Comparison of ENCODE assay signal across 37 cellular contexts in the genomic region with DNA sequence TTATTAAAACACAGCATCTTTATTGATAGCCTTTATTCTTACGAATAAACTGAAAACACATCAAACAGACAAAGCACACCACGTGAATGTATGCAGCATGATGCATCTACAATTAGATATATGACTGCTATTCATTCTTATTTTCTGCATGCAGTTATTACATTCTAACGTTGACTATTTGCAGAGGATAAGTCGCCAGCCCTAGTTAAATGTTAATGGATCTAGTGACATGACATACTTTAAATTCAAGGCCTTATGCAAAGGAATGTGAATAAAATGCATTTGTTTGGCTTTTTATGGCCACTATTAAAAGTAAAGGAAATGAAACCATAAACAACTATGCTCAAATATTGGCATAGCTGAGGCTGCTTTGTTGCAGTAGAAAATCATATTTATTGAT.
"Had no signal": no experiment of that assay in that cellular context is flagged by ENCODE, and none has a peak within 500 bp of the region (broad histone marks: within the 10 kb centered on the region; RNA-seq: fewer than 3 reads in every experiment).

No MANE protein-coding gene starts in this region.

- H3K36me3 ChIP-seq: adrenal gland, colonic mucosa, esophagus muscularis mucosa, WERI-Rb-1 had no signal

- FAIRE-seq: frontal cortex had no signal

- DNase-seq: activated B cell treated with CpG ODN at 0.5 μM for 24 hours; activated CD4-positive, alpha-beta T cell treated with anti-CD3 and anti-CD28 coated beads for 48 hours; activated CD4-positive, alpha-beta T cell treated with anti-CD3 and anti-CD28 coated beads, Interleukin-2, amount 50 U/mL, for 1 hour; activated CD4-positive, alpha-beta T cell treated with anti-CD3 and anti-CD28 coated beads, Interleukin-2, amount 50 U/mL, for 48 hours; activated CD8-positive, alpha-beta memory T cell treated with anti-CD3 and anti-CD28 coated beads for 24 hours; activated CD8-positive, alpha-beta memory T cell treated with anti-CD3 and anti-CD28 coated beads, Interleukin-2, amount 50 U/mL, for 4 hours; activated CD8-positive, alpha-beta T cell treated with anti-CD3 and anti-CD28 coated beads for 36 hours; activated effector memory CD4-positive, alpha-beta T cell treated with anti-CD3 and anti-CD28 coated beads, Interleukin-2, amount 50 U/mL, for 16 hours; activated naive CD4-positive, alpha-beta T cell treated with anti-CD3 and anti-CD28 coated beads for 36 hours; activated naive CD8-positive, alpha-beta T cell treated with anti-CD3 and anti-CD28 coated beads for 36 hours; activated naive CD8-positive, alpha-beta T cell treated with anti-CD3 and anti-CD28 coated beads, Interleukin-2, amount 50 U/mL, for 24 hours; activated T-cell treated with anti-CD3 and anti-CD28 coated beads, Interleukin-2, amount 50 U/mL, for 1 hour; activated T-cell treated with anti-CD3 and anti-CD28 coated beads, Interleukin-2, amount 50 U/mL, for 48 hours; adrenal gland; amygdala; aorta; body of pancreas; central memory CD4-positive, alpha-beta T cell; cerebellar nuclear complex; colonic mucosa; dorsolateral prefrontal cortex; effector memory CD4-positive, alpha-beta T cell; endodermal cell; erythroblast; foreskin fibroblast; head of caudate nucleus; T-helper 1 cell; T-helper 17 cell; T1000; WERI-Rb-1 had no signal

- H3K4me3 ChIP-seq: adrenal gland, body of pancreas, colonic mucosa, dorsolateral prefrontal cortex, esophagus muscularis mucosa had no signal

- H3K27ac Mint-ChIP-seq: activated B cell treated with CpG ODN at 0.5 μM for 24 hours; activated CD8-positive, alpha-beta T cell treated with anti-CD3 and anti-CD28 coated beads for 36 hours; activated naive CD4-positive, alpha-beta T cell treated with anti-CD3 and anti-CD28 coated beads for 36 hours; activated naive CD4-positive, alpha-beta T cell treated with anti-CD3 and anti-CD28 coated beads, Interleukin-2, amount 50 U/mL, for 24 hours; activated naive CD8-positive, alpha-beta T cell treated with anti-CD3 and anti-CD28 coated beads for 36 hours; activated naive CD8-positive, alpha-beta T cell treated with anti-CD3 and anti-CD28 coated beads, Interleukin-2, amount 50 U/mL, for 24 hours; activated T-helper 1 cell treated with anti-CD3 and anti-CD28 coated beads, Interleukin-12 subunit alpha, Interleukin-12 subunit beta, Interleukin-2, Interleukin-4 antibody, amounts not matched to agents 30 ng/mL and 10 ng/mL and 1 ng/mL, durations not matched to agents 14 hours and 24 hours and 36 hours; activated T-helper 2 cell treated with anti-CD3 and anti-CD28 coated beads, Interferon-gamma antibody, Interleukin-2, Interleukin-4, amounts not matched to agents 10 μg/mL and 5 μg/mL and 100 μg/mL, durations not matched to agents 14 hours and 24 hours and 36 hours; dendritic cell treated with granulocyte-macrophage colony-stimulating factor and Interleukin-4, amounts not matched to agents 40 ng/mL and 50 ng/mL, for 4 days; endodermal cell; T-helper 17 cell; T-helper 2 cell treated with Interferon-gamma antibody and Interleukin-4, amounts not matched to agents 5 μg/mL and 100 μg/mL, for 36 hours had no signal

- H3K4me3 Mint-ChIP-seq: activated B cell treated with CpG ODN at 0.5 μM for 24 hours; activated CD8-positive, alpha-beta T cell treated with anti-CD3 and anti-CD28 coated beads for 36 hours; activated naive CD4-positive, alpha-beta T cell treated with anti-CD3 and anti-CD28 coated beads for 36 hours; activated naive CD4-positive, alpha-beta T cell treated with anti-CD3 and anti-CD28 coated beads, Interleukin-2, amount 50 U/mL, for 24 hours; activated naive CD8-positive, alpha-beta T cell treated with anti-CD3 and anti-CD28 coated beads for 36 hours; activated naive CD8-positive, alpha-beta T cell treated with anti-CD3 and anti-CD28 coated beads, Interleukin-2, amount 50 U/mL, for 24 hours; activated T-helper 1 cell treated with anti-CD3 and anti-CD28 coated beads, Interleukin-12 subunit alpha, Interleukin-12 subunit beta, Interleukin-2, Interleukin-4 antibody, amounts not matched to agents 30 ng/mL and 10 ng/mL and 1 ng/mL, durations not matched to agents 14 hours and 24 hours and 36 hours; dendritic cell treated with granulocyte-macrophage colony-stimulating factor and Interleukin-4, amounts not matched to agents 40 ng/mL and 50 ng/mL, for 4 days; endodermal cell; T-helper 17 cell; T-helper 2 cell treated with Interferon-gamma antibody and Interleukin-4, amounts not matched to agents 5 μg/mL and 100 μg/mL, for 36 hours had no signal

- H3K9me3 ChIP-seq: adrenal gland, body of pancreas, colonic mucosa, esophagus muscularis mucosa had no signal

- H3K27ac ChIP-seq: adrenal gland, body of pancreas, colonic mucosa, esophagus muscularis mucosa, WERI-Rb-1 had no signal

- H3K36me3 Mint-ChIP-seq: activated naive CD4-positive, alpha-beta T cell treated with anti-CD3 and anti-CD28 coated beads, Interleukin-2, amount 50 U/mL, for 24 hours; activated naive CD8-positive, alpha-beta T cell treated with anti-CD3 and anti-CD28 coated beads for 36 hours had no signal

- H3K27me3 Mint-ChIP-seq: activated B cell treated with CpG ODN at 0.5 μM for 24 hours; activated CD8-positive, alpha-beta T cell treated with anti-CD3 and anti-CD28 coated beads for 36 hours; activated naive CD4-positive, alpha-beta T cell treated with anti-CD3 and anti-CD28 coated beads, Interleukin-2, amount 50 U/mL, for 24 hours; activated naive CD8-positive, alpha-beta T cell treated with anti-CD3 and anti-CD28 coated beads, Interleukin-2, amount 50 U/mL, for 24 hours; dendritic cell treated with granulocyte-macrophage colony-stimulating factor and Interleukin-4, amounts not matched to agents 40 ng/mL and 50 ng/mL, for 4 days had no signal

- H3K4me1 Mint-ChIP-seq: activated B cell treated with CpG ODN at 0.5 μM for 24 hours; activated naive CD4-positive, alpha-beta T cell treated with anti-CD3 and anti-CD28 coated beads, Interleukin-2, amount 50 U/mL, for 24 hours; activated naive CD8-positive, alpha-beta T cell treated with anti-CD3 and anti-CD28 coated beads for 36 hours; activated naive CD8-positive, alpha-beta T cell treated with anti-CD3 and anti-CD28 coated beads, Interleukin-2, amount 50 U/mL, for 24 hours; T-helper 17 cell had no signal

- H3K9me3 Mint-ChIP-seq: activated naive CD4-positive, alpha-beta T cell treated with anti-CD3 and anti-CD28 coated beads, Interleukin-2, amount 50 U/mL, for 24 hours; activated naive CD8-positive, alpha-beta T cell treated with anti-CD3 and anti-CD28 coated beads for 36 hours; activated naive CD8-positive, alpha-beta T cell treated with anti-CD3 and anti-CD28 coated beads, Interleukin-2, amount 50 U/mL, for 24 hours; activated T-helper 1 cell treated with anti-CD3 and anti-CD28 coated beads, Interleukin-12 subunit alpha, Interleukin-12 subunit beta, Interleukin-2, Interleukin-4 antibody, amounts not matched to agents 30 ng/mL and 10 ng/mL and 1 ng/mL, durations not matched to agents 14 hours and 24 hours and 36 hours; activated T-helper 2 cell treated with anti-CD3 and anti-CD28 coated beads, Interferon-gamma antibody, Interleukin-2, Interleukin-4, amounts not matched to agents 10 μg/mL and 5 μg/mL and 100 μg/mL, durations not matched to agents 14 hours and 24 hours and 36 hours; dendritic cell treated with granulocyte-macrophage colony-stimulating factor and Interleukin-4, amounts not matched to agents 40 ng/mL and 50 ng/mL, for 4 days; T-helper 2 cell treated with Interferon-gamma antibody and Interleukin-4, amounts not matched to agents 5 μg/mL and 100 μg/mL, for 36 hours had no signal
